In genomic region chr7:63065684-63066083, GRCh38 we compare ENCODE assay signal across 26 cellular contexts.
"Had no signal": no experiment of that assay in that cellular context is flagged by ENCODE, and none has a peak within 500 bp of the region (broad histone marks: within the 10 kb centered on the region; RNA-seq: fewer than 3 reads in every experiment).

No MANE protein-coding gene starts in this region.

- H3K4me1 Mint-ChIP-seq: immature natural killer cell; mesothelial cell of epicardium; naive thymus-derived CD4-positive, alpha-beta T cell; stimulated activated memory B cell treated with anti-CD40 and anti-IgM and Interleukin-4, amounts not matched to agents 10 μg/mL and 1 μg/mL and 100 μg/mL, for 72 hours; stimulated activated naive CD8-positive, alpha-beta T cell treated with anti-CD3 and anti-CD28 coated beads, Interleukin-15, amount 100 ng/mL, for 72 hours had no signal

- H3K27ac ChIP-seq: heart left ventricle, left lung, lower lobe of right lung, pancreas, prostate gland, right lobe of liver, tibial nerve, upper lobe of left lung had no signal

- H3K4me2 ChIP-seq: smooth muscle cell had no signal

- H3K36me3 Mint-ChIP-seq: stimulated activated memory B cell treated with anti-CD40 and anti-IgM and Interleukin-4, amounts not matched to agents 10 μg/mL and 1 μg/mL and 100 μg/mL, for 72 hours had no signal

- H3K27me3 Mint-ChIP-seq: naive thymus-derived CD4-positive, alpha-beta T cell; natural killer cell treated with Interleukin-12 subunit alpha and Interleukin-12 subunit beta and Interleukin-15 and Interleukin-18, amount 100 ng/mL, for 72 hours; stimulated activated memory B cell treated with anti-CD40 and anti-IgM and Interleukin-4, amounts not matched to agents 10 μg/mL and 1 μg/mL and 100 μg/mL, for 72 hours; stimulated activated naive CD8-positive, alpha-beta T cell treated with anti-CD3 and anti-CD28 coated beads, Interleukin-15, amount 100 ng/mL, for 72 hours had no signal

- H3K36me3 ChIP-seq: heart left ventricle, left lung, lower lobe of right lung, pancreas, prostate gland, right lobe of liver, tibial nerve, upper lobe of left lung had no signal

- H3K4me3 Mint-ChIP-seq: immature natural killer cell; mesothelial cell of epicardium; naive thymus-derived CD4-positive, alpha-beta T cell; natural killer cell treated with Interleukin-12 subunit alpha and Interleukin-12 subunit beta and Interleukin-15 and Interleukin-18, amount 100 ng/mL, for 72 hours; stimulated activated memory B cell treated with anti-CD40 and anti-IgM and Interleukin-4, amounts not matched to agents 10 μg/mL and 1 μg/mL and 100 μg/mL, for 72 hours; stimulated activated naive CD8-positive, alpha-beta T cell treated with anti-CD3 and anti-CD28 coated beads, Interleukin-15, amount 100 ng/mL, for 72 hours had no signal

- H3K4me3 ChIP-seq: heart left ventricle, left lung, lower lobe of right lung, pancreas, prostate gland, right lobe of liver, smooth muscle cell, tibial nerve, upper lobe of left lung had no signal

- H3K27ac Mint-ChIP-seq: immature natural killer cell; mesothelial cell of epicardium; naive thymus-derived CD4-positive, alpha-beta T cell; natural killer cell treated with Interleukin-12 subunit alpha and Interleukin-12 subunit beta and Interleukin-15 and Interleukin-18, amount 100 ng/mL, for 72 hours; stimulated activated memory B cell treated with anti-CD40 and anti-IgM and Interleukin-4, amounts not matched to agents 10 μg/mL and 1 μg/mL and 100 μg/mL, for 72 hours; stimulated activated naive CD8-positive, alpha-beta T cell treated with anti-CD3 and anti-CD28 coated beads, Interleukin-15, amount 100 ng/mL, for 72 hours had no signal

- H3K27me3 ChIP-seq: heart left ventricle, left lung, pancreas, right lobe of liver, tibial nerve, upper lobe of left lung had no signal

- ATAC-seq: heart left ventricle; left colon; left lung; lower lobe of right lung; naive thymus-derived CD4-positive, alpha-beta T cell; natural killer cell treated with Interleukin-12 subunit alpha and Interleukin-12 subunit beta and Interleukin-15 and Interleukin-18, amount 100 ng/mL, for 72 hours; pancreas; right lobe of liver; stimulated activated memory B cell treated with anti-CD40 and anti-IgM and Interleukin-4, amounts not matched to agents 10 μg/mL and 1 μg/mL and 100 μg/mL, for 72 hours; stimulated activated naive CD8-positive, alpha-beta T cell treated with anti-CD3 and anti-CD28 coated beads, Interleukin-15, amount 100 ng/mL, for 72 hours had no signal

- H3K9me3 ChIP-seq: pancreas, prostate gland, right lobe of liver had no signal

- DNase-seq: heart left ventricle; hypothalamus; immature natural killer cell; kidney; left colon; left lung; lower lobe of right lung; mesendoderm; naive thymus-derived CD4-positive, alpha-beta T cell; pancreas; posterior cingulate gyrus; right lobe of liver; stimulated activated CD4-positive, alpha-beta T cell treated with anti-CD3 and anti-CD28 coated beads, Interleukin-1b, Interleukin-23, amount 100 ng/mL, for 48 hours; stimulated activated CD4-positive, alpha-beta T cell treated with anti-CD3 and anti-CD28 coated beads, Interleukin-2, amount 100 ng/mL, for 48 hours; stimulated activated CD4-positive, alpha-beta T cell treated with anti-CD3 and anti-CD28 coated beads, Interleukin-4, amount 100 ng/mL, for 4 hours; stimulated activated CD8-positive, alpha-beta memory T cell treated with anti-CD3 and anti-CD28 coated beads, Interleukin-4, amount 100 ng/mL, for 48 hours; stimulated activated naive CD4-positive, alpha-beta T cell treated with Interleukin-2 at 50 U/mL for 16 hours; stimulated activated naive CD8-positive, alpha-beta T cell treated with anti-CD3 and anti-CD28 coated beads, Interleukin-15, amount 100 ng/mL, for 72 hours; substantia nigra; upper lobe of left lung had no signal

- H3K4me1 ChIP-seq: heart left ventricle, left lung, lower lobe of right lung, pancreas, prostate gland, right lobe of liver, tibial nerve, upper lobe of left lung had no signal
